Comparison of ENCODE assay signal across 24 cellular contexts in the genomic region with DNA sequence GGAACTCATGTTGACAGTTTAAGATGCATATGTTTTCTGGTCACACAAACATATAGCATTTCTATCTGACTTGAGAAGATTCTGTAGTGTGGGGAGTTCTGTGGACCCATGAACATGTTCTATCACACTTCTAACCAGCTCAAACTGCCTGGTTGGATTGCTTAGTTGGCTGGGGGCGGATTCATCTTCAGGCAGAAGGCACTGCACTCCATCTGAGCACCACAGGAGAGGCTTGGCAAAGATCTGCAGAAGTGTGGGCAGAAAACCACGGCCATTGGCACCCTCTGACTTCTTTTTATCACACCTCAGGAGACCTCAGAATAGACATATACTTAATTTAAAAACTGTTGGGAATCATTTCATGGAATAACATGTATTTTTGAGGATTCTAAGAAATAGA.
"Had no signal": no experiment of that assay in that cellular context is flagged by ENCODE, and none has a peak within 500 bp of the region (broad histone marks: within the 10 kb centered on the region; RNA-seq: fewer than 3 reads in every experiment).

No MANE protein-coding gene starts in this region.

- H3K9me3 Mint-ChIP-seq: endodermal cell; mesothelial cell of epicardium; nephron; stimulated activated naive CD8-positive, alpha-beta T cell treated with anti-CD3 and anti-CD28 coated beads, Interleukin-15, amount 100 ng/mL, for 72 hours had no signal

- FAIRE-seq: colon, islet of Langerhans, pancreas, small intestine had no signal

- H3K36me3 Mint-ChIP-seq: mesothelial cell of epicardium; naive thymus-derived CD4-positive, alpha-beta T cell had no signal

- H3K27me3 Mint-ChIP-seq: naive thymus-derived CD4-positive, alpha-beta T cell; progenitor cell of endocrine pancreas; stimulated activated naive CD8-positive, alpha-beta T cell treated with anti-CD3 and anti-CD28 coated beads, Interleukin-15, amount 100 ng/mL, for 72 hours had no signal

- H3K4me3 Mint-ChIP-seq: endodermal cell; mesothelial cell of epicardium; naive thymus-derived CD4-positive, alpha-beta T cell; nephron; stimulated activated naive CD8-positive, alpha-beta T cell treated with anti-CD3 and anti-CD28 coated beads, Interleukin-15, amount 100 ng/mL, for 72 hours had no signal

- H3K27ac Mint-ChIP-seq: endodermal cell; mesothelial cell of epicardium; naive thymus-derived CD4-positive, alpha-beta T cell; nephron; progenitor cell of endocrine pancreas; stimulated activated naive CD8-positive, alpha-beta T cell treated with anti-CD3 and anti-CD28 coated beads, Interleukin-15, amount 100 ng/mL, for 72 hours had no signal

- DNase-seq: cerebellar nuclear complex; effector CD8-positive, alpha-beta T cell; endodermal cell; foreskin fibroblast; gastrocnemius medialis; heart left ventricle; left cardiac atrium; left lung; mesenchymal stem cell; naive thymus-derived CD4-positive, alpha-beta T cell; pancreas; right lobe of liver; stimulated activated CD4-positive, alpha-beta T cell treated with anti-CD3 and anti-CD28 coated beads, Interleukin-1b, Interleukin-23, amount 100 ng/mL, for 48 hours; stimulated activated CD4-positive, alpha-beta T cell treated with anti-CD3 and anti-CD28 coated beads, Interleukin-4, amount 100 ng/mL, for 1 hour; stimulated activated CD8-positive, alpha-beta memory T cell treated with anti-CD3 and anti-CD28 coated beads, Interleukin-4, amount 100 ng/mL, for 48 hours; stimulated activated naive CD4-positive, alpha-beta T cell; stimulated activated naive CD8-positive, alpha-beta T cell treated with anti-CD3 and anti-CD28 coated beads, Interleukin-15, amount 100 ng/mL, for 72 hours; transverse colon had no signal

- H3K4me1 Mint-ChIP-seq: naive thymus-derived CD4-positive, alpha-beta T cell; stimulated activated naive CD8-positive, alpha-beta T cell treated with anti-CD3 and anti-CD28 coated beads, Interleukin-15, amount 100 ng/mL, for 72 hours had no signal
